Comparison of ENCODE assay signal across 8 cellular contexts in genomic region chr6:31402324-31403282, GRCh38. TPM values are rescaled to one million over a fixed set of nuclear protein-coding genes. Genes with fewer than 3 reads are reported as not detected.
DNase-seq lines count a peak whose midpoint lies in the region; TF ChIP-seq lines count a peak whose summit lies in the region.

No MANE protein-coding gene starts in this region.

- peak; percentile 20 for DNase-seq in activated gamma-delta T cell treated with Interleukin-2 at 50 U/mL for 16 hours
- DNase-seq in activated gamma-delta T cell (lab: John Stamatoyannopoulos, UW), result no peak
- DNase-seq in activated T-cell treated with anti-CD3 and anti-CD28 coated beads, Interleukin-2, amount 50 U/mL, for 1 hour, result peak; percentile 46
- peak; percentile 39 for DNase-seq in fibroblast of villous mesenchyme (ENCODE audit: low read depth)
- no peak for DNase-seq in NCI-H2029 treated with DMSO at 0.1 percent for 48 hours (lab: John Stamatoyannopoulos, UW)
- no peak for DNase-seq in HEK293T (ENCODE audit: extremely low spot score)

- peak overlapping the region; percentile 84 to 92 (median 90) for H3K4me3 Mint-ChIP-seq in IgD-negative memory B cell

- H3K36me3 Mint-ChIP-seq in IgD-negative memory B cell, result peaks cover 2% of the 10 kb centered on the region

- no peaks in the 10 kb centered on the region for H3K27me3 ChIP-seq in parathyroid adenoma (ENCODE audit: control insufficient read depth, insufficient read depth, low read length)

- H3K9me3 Mint-ChIP-seq in IgD-negative memory B cell, result no peaks in the 10 kb centered on the region

- no peaks in the 10 kb centered on the region for H3K36me3 ChIP-seq in parathyroid adenoma (ENCODE audit: control insufficient read depth, insufficient read depth, low read length)

- peaks cover 3% of the 10 kb centered on the region for H3K4me1 ChIP-seq in parathyroid adenoma

- peak overlapping the region; percentile 36 to 89 (median 40) for H3K27ac Mint-ChIP-seq in IgD-negative memory B cell

- H3K4me2 ChIP-seq in parathyroid adenoma (ENCODE audit: low read length), result peak overlapping the region; percentile 61

- H3K9me3 ChIP-seq in parathyroid adenoma (ENCODE audit: control insufficient read depth, low read length), result no peaks in the 10 kb centered on the region

- POLR2A ChIA-PET in HEK293T (lab: Yijun Ruan, JAX), result interaction anchor here (1.0 to 1.4 kb wide), 2 partner anchors 23 to 659 kb away, joined by 3 read pairs; partner anchors contain the start of gene IER3

- peak overlapping the region; percentile 30 for H3K27ac ChIP-seq in parathyroid adenoma

- peaks cover 3% of the 10 kb centered on the region for H3K79me2 ChIP-seq in parathyroid adenoma

- no peak for TF ChIP-seq CTCF in fibroblast of villous mesenchyme (IDR thresholded peaks at IDR 0.05; ENCODE audit: insufficient read depth, low read depth, low read length)
- no peak for TF ChIP-seq CTCF in parathyroid adenoma (IDR thresholded peaks at IDR 0.05)

- no peak overlapping the region for H3K9ac ChIP-seq in parathyroid adenoma

- H3K27me3 Mint-ChIP-seq in IgD-negative memory B cell, result peaks cover 1% of the 10 kb centered on the region

- H3K4me1 Mint-ChIP-seq in IgD-negative memory B cell, result peaks cover 46 to 55% (median 48%) of the 10 kb centered on the region in 3 donors

- CTCF ChIA-PET in HEK293T (lab: Yijun Ruan, JAX), result interaction anchor here (1.4 kb wide), 1 partner anchor 196 kb away, joined by 7 read pairs; no protein-coding TSS in a partner anchor

- H2AFZ ChIP-seq in parathyroid adenoma, result peak overlapping the region; percentile 89

- peak overlapping the region; percentile 86 for H3K4me3 ChIP-seq in fibroblast of villous mesenchyme (ENCODE audit: low read depth, low read length)
- H3K4me3 ChIP-seq in parathyroid adenoma (ENCODE audit: low read depth, low read length), result peak overlapping the region; percentile 91

TF ChIP-seq in HEK293T, 16 proteins besides CTCF, POLR2A, EP300 and RAD21:
- TF ChIP-seq BHLHE40 (IDR thresholded peaks at IDR 0.05; ENCODE audit: borderline replicate concordance), result no peak
- TF ChIP-seq ZNF384 (IDR thresholded peaks at IDR 0.05), result no peak
- no peak for TF ChIP-seq NFRKB (IDR thresholded peaks at IDR 0.05)
- TF ChIP-seq TARDBP (IDR thresholded peaks at IDR 0.05), result no peak
- no peak for TF ChIP-seq CTBP1 (IDR thresholded peaks at IDR 0.05; ENCODE audit: borderline replicate concordance)
- no peak for TF ChIP-seq SP1 (IDR thresholded peaks at IDR 0.05)
- no peak for TF ChIP-seq FOXM1 (IDR thresholded peaks at IDR 0.05; ENCODE audit: borderline replicate concordance)
- no peak for TF ChIP-seq HDGF (IDR thresholded peaks at IDR 0.05; ENCODE audit: borderline replicate concordance)
- TF ChIP-seq, protein P1, sequence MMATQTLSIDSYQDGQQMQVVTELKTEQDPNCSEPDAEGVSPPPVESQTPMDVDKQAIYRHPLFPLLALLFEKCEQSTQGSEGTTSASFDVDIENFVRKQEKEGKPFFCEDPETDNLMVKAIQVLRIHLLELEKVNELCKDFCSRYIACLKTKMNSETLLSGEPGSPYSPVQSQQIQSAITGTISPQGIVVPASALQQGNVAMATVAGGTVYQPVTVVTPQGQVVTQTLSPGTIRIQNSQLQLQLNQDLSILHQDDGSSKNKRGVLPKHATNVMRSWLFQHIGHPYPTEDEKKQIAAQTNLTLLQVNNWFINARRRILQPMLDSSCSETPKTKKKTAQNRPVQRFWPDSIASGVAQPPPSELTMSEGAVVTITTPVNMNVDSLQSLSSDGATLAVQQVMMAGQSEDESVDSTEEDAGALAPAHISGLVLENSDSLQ (IDR thresholded peaks at IDR 0.05), result no peak
- no peak for TF ChIP-seq LEF1 (IDR thresholded peaks at IDR 0.05; ENCODE audit: borderline replicate concordance)
- no peak for TF ChIP-seq SUZ12 (IDR thresholded peaks at IDR 0.05)
- TF ChIP-seq FOXA1 (IDR thresholded peaks at IDR 0.05), result no peak
TF ChIP-seq in HEK293T: peak in this region for 0.

RNA-seq across cellular contexts. Expression of gene MICA, which starts 0.8 kb away (rescaled TPM):
- polyA plus RNA-seq in IgD-negative memory B cell, result 9.2 TPM
- 45.3 and 54.8 TPM in 2 replicates for total RNA-seq in fibroblast of villous mesenchyme

RNA-seq across cellular contexts. Expression of gene HLA-B, which starts 45.6 kb away (rescaled TPM):
- polyA plus RNA-seq in IgD-negative memory B cell, result 6,901 TPM
- 475 and 661 TPM in 2 replicates for total RNA-seq in fibroblast of villous mesenchyme

Comparison
In these comparisons a context has a peak if more than half of its experiments do, and no peak if none do; other contexts are left out.
1. DNase-seq: peak in activated gamma-delta T cell treated with Interleukin-2 at 50 U/mL for 16 hours (single experiment), activated T-cell treated with anti-CD3 and anti-CD28 coated beads, Interleukin-2, amount 50 U/mL, for 1 hour (single experiment) and fibroblast of villous mesenchyme (single experiment); none in activated gamma-delta T cell (single experiment), NCI-H2029 treated with DMSO at 0.1 percent for 48 hours (single experiment) and HEK293T (single experiment).